20 cellular contexts compared by ENCODE assay signal in the genomic region with DNA sequence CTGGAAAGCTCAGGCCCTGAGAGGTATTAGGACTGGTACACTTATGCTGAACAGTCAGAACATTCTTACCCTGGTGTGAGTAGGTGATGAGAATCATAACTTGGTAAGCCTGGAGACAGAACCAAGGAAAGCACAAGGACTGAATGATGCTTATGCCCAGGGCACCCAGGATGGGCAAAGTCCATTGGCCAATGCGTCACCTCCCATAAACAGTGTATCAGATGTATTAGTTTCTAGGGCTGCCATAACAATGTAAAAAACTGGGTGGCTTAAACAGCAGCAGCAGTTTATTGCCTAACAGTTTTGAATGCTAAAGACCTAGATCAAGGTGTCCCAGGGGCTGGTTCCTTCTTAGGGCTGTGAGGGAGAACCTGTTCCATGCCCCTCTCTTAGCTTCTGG.
"Had no signal": no experiment of that assay in that cellular context is flagged by ENCODE, and none has a peak within 500 bp of the region (broad histone marks: within the 10 kb centered on the region; RNA-seq: fewer than 3 reads in every experiment).

No MANE protein-coding gene starts in this region.

- H3K4me1 ChIP-seq: breast epithelium, esophagus muscularis mucosa, foreskin keratinocyte, heart right ventricle, left lung, right lobe of liver, testis had no signal

- ATAC-seq: activated T-helper 17 cell treated with anti-CD3 and anti-CD28 coated beads, Interleukin-2, amount 50 U/mL, for 72 hours; heart right ventricle; right lobe of liver; stimulated activated naive CD8-positive, alpha-beta T cell treated with anti-CD3 and anti-CD28 coated beads, Interleukin-15, Interleukin-2, amounts not matched to agents 100 U/mL and 50 U/mL, for 24 hours had no signal

- H3K27ac ChIP-seq: breast epithelium, esophagus muscularis mucosa, foreskin keratinocyte, heart right ventricle, left lung, neutrophil, right lobe of liver, testis had no signal

- H3K4me3 ChIP-seq: breast epithelium, esophagus muscularis mucosa, heart right ventricle, left lung, lung, right lobe of liver, testis had no signal

- H3K27ac Mint-ChIP-seq: activated CD4-positive, alpha-beta memory T cell treated with anti-CD3 and anti-CD28 coated beads for 36 hours; activated CD4-positive, alpha-beta T cell treated with anti-CD3 and anti-CD28 coated beads, Interleukin-2, amount 10 ng/mL, durations not matched to agents 24 days and 14 days; activated naive CD4-positive, alpha-beta T cell treated with anti-CD3 and anti-CD28 coated beads, Interleukin-2, amount 50 U/mL, for 24 hours; activated T-helper 17 cell treated with anti-CD3 and anti-CD28 coated beads, Interleukin-2, amount 50 U/mL, for 72 hours had no signal

- H3K27me3 ChIP-seq: breast epithelium, right lobe of liver, testis had no signal

- H3K36me3 Mint-ChIP-seq: activated CD4-positive, alpha-beta memory T cell treated with anti-CD3 and anti-CD28 coated beads for 36 hours; activated naive CD4-positive, alpha-beta T cell treated with anti-CD3 and anti-CD28 coated beads, Interleukin-2, amount 50 U/mL, for 24 hours had no signal

- H3K9me3 ChIP-seq: breast epithelium, esophagus muscularis mucosa, left lung, neutrophil, right lobe of liver, testis had no signal

- H3K36me3 ChIP-seq: breast epithelium, esophagus muscularis mucosa, heart right ventricle, left lung, neutrophil, right lobe of liver had no signal

- DNase-seq: activated CD4-positive, CD25-positive, alpha-beta regulatory T cell treated with anti-CD3 and anti-CD28 coated beads, Interleukin-2, amount 50 U/mL, for 72 hours; dermis blood vessel endothelial cell; foreskin keratinocyte; heart right ventricle; left lung; right lobe of liver; stimulated activated CD4-positive, alpha-beta T cell treated with anti-CD3 and anti-CD28 coated beads, Interleukin-12 subunit alpha, Interleukin-12 subunit beta, amount 100 ng/mL, for 4 hours; testis; trophoblast cell had no signal

- H3K9me3 Mint-ChIP-seq: activated CD4-positive, alpha-beta memory T cell treated with anti-CD3 and anti-CD28 coated beads for 36 hours; activated CD4-positive, alpha-beta T cell treated with anti-CD3 and anti-CD28 coated beads, Interleukin-2, amount 10 ng/mL, durations not matched to agents 24 days and 14 days; activated naive CD4-positive, alpha-beta T cell treated with anti-CD3 and anti-CD28 coated beads, Interleukin-2, amount 50 U/mL, for 24 hours; activated T-cell treated with anti-CD3 and anti-CD28 coated beads, Interleukin-2, amount 50 U/mL, for 4 hours; activated T-helper 17 cell treated with anti-CD3 and anti-CD28 coated beads, Interleukin-2, amount 50 U/mL, for 72 hours; nephron had no signal
